ENCODE assay signal across 2 cellular contexts in the genomic region with DNA sequence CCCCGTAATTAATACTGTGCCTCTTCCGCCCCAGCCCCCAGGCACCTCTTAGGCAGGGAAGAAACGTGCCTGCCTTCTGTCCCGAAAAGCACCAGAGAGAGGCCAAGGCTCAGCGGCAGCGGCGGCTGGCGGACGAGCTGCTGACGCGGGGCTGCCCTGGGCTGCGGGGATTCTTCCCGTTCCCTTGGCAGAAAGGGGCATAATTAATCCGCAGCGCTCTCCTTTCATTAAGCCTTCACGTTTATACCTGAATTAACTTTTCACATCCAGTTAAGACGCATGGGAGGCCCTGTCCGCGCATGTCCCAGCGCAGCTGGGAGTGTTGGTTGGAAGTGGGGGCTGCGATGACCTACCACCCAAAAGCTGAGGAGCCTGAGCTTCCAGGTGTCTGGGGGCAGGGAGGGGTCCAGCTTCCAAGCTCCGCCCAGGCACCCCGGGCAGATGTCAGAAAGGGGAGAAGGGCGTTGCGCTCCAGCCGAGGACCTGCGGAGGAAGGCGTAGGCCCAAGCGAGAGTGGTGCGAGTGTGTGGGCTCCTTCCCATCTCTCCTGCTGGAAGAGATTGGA.
TF ChIP-seq lines count a peak whose summit lies in the region.

No MANE protein-coding gene starts in this region.

TF ChIP-seq in SK-N-SH, 30 proteins besides CTCF, POLR2A, EP300 and RAD21:
- TF ChIP-seq YY1 (IDR thresholded peaks at IDR 0.05; ENCODE audit: low read depth), result no peak
- TF ChIP-seq CHD2 (IDR thresholded peaks at IDR 0.05; ENCODE audit: low read length, partially characterized antibody), result no peak
- TF ChIP-seq GATA2 (CRISPR knock-in tag; IDR thresholded peaks at IDR 0.05), result 0 out of 2 replicates have a peak, but pooled peaks have one; percentile 30

TF ChIP-seq in SK-N-SH treated with all-trans-retinoic acid at 6 μM for 48 hours, 23 proteins besides CTCF, POLR2A, EP300 and RAD21:
- TF ChIP-seq, protein P1, sequence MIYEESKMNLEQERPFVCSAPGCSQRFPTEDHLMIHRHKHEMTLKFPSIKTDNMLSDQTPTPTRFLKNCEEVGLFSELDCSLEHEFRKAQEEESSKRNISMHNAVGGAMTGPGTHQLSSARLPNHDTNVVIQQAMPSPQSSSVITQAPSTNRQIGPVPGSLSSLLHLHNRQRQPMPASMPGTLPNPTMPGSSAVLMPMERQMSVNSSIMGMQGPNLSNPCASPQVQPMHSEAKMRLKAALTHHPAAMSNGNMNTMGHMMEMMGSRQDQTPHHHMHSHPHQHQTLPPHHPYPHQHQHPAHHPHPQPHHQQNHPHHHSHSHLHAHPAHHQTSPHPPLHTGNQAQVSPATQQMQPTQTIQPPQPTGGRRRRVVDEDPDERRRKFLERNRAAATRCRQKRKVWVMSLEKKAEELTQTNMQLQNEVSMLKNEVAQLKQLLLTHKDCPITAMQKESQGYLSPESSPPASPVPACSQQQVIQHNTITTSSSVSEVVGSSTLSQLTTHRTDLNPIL (CRISPR knock-in tag; IDR thresholded peaks at IDR 0.05; ENCODE audit: low read depth), result no peak
- TF ChIP-seq ZC3H10 (CRISPR knock-in tag; IDR thresholded peaks at IDR 0.05) (no peak), GLIS3 (CRISPR knock-in tag; IDR thresholded peaks at IDR 0.05) (no peak), TOX (CRISPR knock-in tag; IDR thresholded peaks at IDR 0.05; ENCODE audit: borderline replicate concordance) (no peak), ZNF8 (CRISPR knock-in tag; IDR thresholded peaks at IDR 0.05) (no peak), ZFP30 (CRISPR knock-in tag; IDR thresholded peaks at IDR 0.05) (no peak), PPARA (CRISPR knock-in tag; IDR thresholded peaks at IDR 0.05; ENCODE audit: borderline replicate concordance) (no peak), ESRRG (CRISPR knock-in tag; IDR thresholded peaks at IDR 0.05) (no peak), ZNF70 (CRISPR knock-in tag; IDR thresholded peaks at IDR 0.05) (no peak), RARB (CRISPR knock-in tag; IDR thresholded peaks at IDR 0.05) (no peak), ZNF565 (CRISPR knock-in tag; conservative IDR thresholded peaks at IDR 0.05; ENCODE audit: low read depth) (no peak), OSR1 (CRISPR knock-in tag; IDR thresholded peaks at IDR 0.05) (no peak)
- TF ChIP-seq, protein P2, sequence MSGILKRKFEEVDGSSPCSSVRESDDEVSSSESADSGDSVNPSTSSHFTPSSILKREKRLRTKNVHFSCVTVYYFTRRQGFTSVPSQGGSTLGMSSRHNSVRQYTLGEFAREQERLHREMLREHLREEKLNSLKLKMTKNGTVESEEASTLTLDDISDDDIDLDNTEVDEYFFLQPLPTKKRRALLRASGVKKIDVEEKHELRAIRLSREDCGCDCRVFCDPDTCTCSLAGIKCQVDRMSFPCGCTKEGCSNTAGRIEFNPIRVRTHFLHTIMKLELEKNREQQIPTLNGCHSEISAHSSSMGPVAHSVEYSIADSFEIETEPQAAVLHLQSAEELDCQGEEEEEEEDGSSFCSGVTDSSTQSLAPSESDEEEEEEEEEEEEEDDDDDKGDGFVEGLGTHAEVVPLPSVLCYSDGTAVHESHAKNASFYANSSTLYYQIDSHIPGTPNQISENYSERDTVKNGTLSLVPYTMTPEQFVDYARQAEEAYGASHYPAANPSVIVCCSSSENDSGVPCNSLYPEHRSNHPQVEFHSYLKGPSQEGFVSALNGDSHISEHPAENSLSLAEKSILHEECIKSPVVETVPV (CRISPR knock-in tag; IDR thresholded peaks at IDR 0.05), result no peak
- TF ChIP-seq, protein P3, sequence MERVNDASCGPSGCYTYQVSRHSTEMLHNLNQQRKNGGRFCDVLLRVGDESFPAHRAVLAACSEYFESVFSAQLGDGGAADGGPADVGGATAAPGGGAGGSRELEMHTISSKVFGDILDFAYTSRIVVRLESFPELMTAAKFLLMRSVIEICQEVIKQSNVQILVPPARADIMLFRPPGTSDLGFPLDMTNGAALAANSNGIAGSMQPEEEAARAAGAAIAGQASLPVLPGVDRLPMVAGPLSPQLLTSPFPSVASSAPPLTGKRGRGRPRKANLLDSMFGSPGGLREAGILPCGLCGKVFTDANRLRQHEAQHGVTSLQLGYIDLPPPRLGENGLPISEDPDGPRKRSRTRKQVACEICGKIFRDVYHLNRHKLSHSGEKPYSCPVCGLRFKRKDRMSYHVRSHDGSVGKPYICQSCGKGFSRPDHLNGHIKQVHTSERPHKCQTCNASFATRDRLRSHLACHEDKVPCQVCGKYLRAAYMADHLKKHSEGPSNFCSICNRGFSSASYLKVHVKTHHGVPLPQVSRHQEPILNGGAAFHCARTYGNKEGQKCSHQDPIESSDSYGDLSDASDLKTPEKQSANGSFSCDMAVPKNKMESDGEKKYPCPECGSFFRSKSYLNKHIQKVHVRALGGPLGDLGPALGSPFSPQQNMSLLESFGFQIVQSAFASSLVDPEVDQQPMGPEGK (CRISPR knock-in tag; IDR thresholded peaks at IDR 0.05; ENCODE audit: borderline replicate concordance), result no peak
